Comparison of ENCODE assay signal across 27 cellular contexts in genomic region chr18:80145191-80145799, GRCh38. TPM values are rescaled to one million over a fixed set of nuclear protein-coding genes. Genes with fewer than 3 reads are reported as not detected.
DNase-seq lines count a peak whose midpoint lies in the region; ATAC-seq and TF ChIP-seq lines count a peak whose summit lies in the region.
"Had no signal": no experiment of that assay in that cellular context is flagged by ENCODE, and none has a peak within 500 bp of the region (broad histone marks: within the 10 kb centered on the region; RNA-seq: fewer than 3 reads in every experiment).

No MANE protein-coding gene starts in this region.

- no peaks in the 10 kb centered on the region for H3K9me3 Mint-ChIP-seq in Calu3 (ENCODE audit: low read depth, unreplicated experiment)
- H3K9me3 Mint-ChIP-seq: activated naive CD8-positive, alpha-beta T cell treated with anti-CD3 and anti-CD28 coated beads, Interleukin-2, amount 10 ng/mL, durations not matched to agents 7 days and 5 days had no signal

- 72% methylated on average over 5 of the region's 5 CpGs for WGBS in esophagus muscularis mucosa
- 50 to 56% methylated on average over 5 of the region's 5 CpGs for WGBS in transverse colon (ENCODE audit: low coverage in 1 of 2), 2 donors

- in situ Hi-C loops in transverse colon (cut with MboI; ENCODE audit: low pct_ligation_motif_present in 1 of 4, low pct_unique_long_range_greater_than_20kb in 1 of 4, low sequenced_read_pairs in 3 of 4), result no loop called here

- H3K27ac ChIP-seq in esophagus muscularis mucosa (replicated peaks in 1 of 4) (no peak overlapping the region), transverse colon (peak overlapping the region in 1 of 4 donors; percentile 50)
- H3K27ac ChIP-seq: epithelial cell of prostate, heart right ventricle, pancreas, tibial artery had no signal

- no peaks in the 10 kb centered on the region for H3K27me3 Mint-ChIP-seq in Calu3 (ENCODE audit: unreplicated experiment)
- H3K27me3 Mint-ChIP-seq: T-helper 17 cell had no signal

- CTCF ChIA-PET in Calu3 (lab: Charles Lee), result no interaction called here

- H3K36me3 Mint-ChIP-seq in Calu3 (ENCODE audit: insufficient read depth, unreplicated experiment), result peaks cover 15% of the 10 kb centered on the region

- no peaks in the 10 kb centered on the region for H3K9me3 ChIP-seq in adipocyte (ENCODE audit: control insufficient read depth, low read length)
- H3K9me3 ChIP-seq in esophagus muscularis mucosa, result no peaks in the 10 kb centered on the region
- H3K9me3 ChIP-seq in transverse colon, result no peaks in the 10 kb centered on the region
- H3K9me3 ChIP-seq: heart right ventricle, pancreas, tibial artery had no signal

- BruUV-seq in Calu3 (replicated peaks; lab: Mats Ljungman, UMichigan), result no TSS peak

- no peak for TF ChIP-seq EP300 in esophagus muscularis mucosa (IDR thresholded peaks at IDR 0.05)
- no peak for TF ChIP-seq EP300 in transverse colon (IDR thresholded peaks at IDR 0.05; ENCODE audit: low read depth)

- H3K27me3 ChIP-seq in adipocyte (replicated peaks; ENCODE audit: control insufficient read depth, insufficient read depth, low read length) (no peaks in the 10 kb centered on the region), esophagus muscularis mucosa (no peaks in the 10 kb centered on the region), transverse colon (no peaks in the 10 kb centered on the region)
- H3K27me3 ChIP-seq: heart right ventricle, pancreas, tibial artery had no signal

- TF ChIP-seq POLR2A in esophagus muscularis mucosa (IDR thresholded peaks at IDR 0.05; ENCODE audit: low read depth) (no peak), transverse colon (IDR thresholded peaks at IDR 0.05) (no peak)

- no peak for TF ChIP-seq CTCF in esophagus muscularis mucosa (IDR thresholded peaks at IDR 0.05)
- no peak for TF ChIP-seq CTCF in transverse colon (IDR thresholded peaks at IDR 0.05)
- TF ChIP-seq CTCF in Calu3 (IDR thresholded peaks at IDR 0.05; ENCODE audit: unreplicated experiment), result no peak

- H3K9ac ChIP-seq in adipocyte (ENCODE audit: low read length), result no peak overlapping the region

- H3K4me1 Mint-ChIP-seq in Calu3 (ENCODE audit: low read depth, unreplicated experiment), result no peaks in the 10 kb centered on the region

- H3K4me3 Mint-ChIP-seq in Calu3 (ENCODE audit: low read depth, unreplicated experiment), result no peak overlapping the region
- H3K4me3 Mint-ChIP-seq: activated CD8-positive, alpha-beta T cell treated with anti-CD3 and anti-CD28 coated beads, Interleukin-2, amount 10 ng/mL, durations not matched to agents 7 days and 5 days; activated naive CD8-positive, alpha-beta T cell treated with anti-CD3 and anti-CD28 coated beads, Interleukin-2, amount 10 ng/mL, durations not matched to agents 7 days and 5 days; T-helper 17 cell had no signal

- ATAC-seq in GM19324 (IDR thresholded peaks at IDR 0.05; ENCODE audit: low FRiP score, unreplicated experiment), result no peak
- ATAC-seq: activated CD8-positive, alpha-beta T cell treated with anti-CD3 and anti-CD28 coated beads, Interleukin-2, amount 10 ng/mL, durations not matched to agents 7 days and 5 days; heart right ventricle; left cardiac atrium; pancreas; SK-N-SH treated with all-trans-retinoic acid at 6 μM for 48 hours; T-helper 17 cell had no signal

- peak; percentile 34 for DNase-seq in NCI-H345 (lab: John Stamatoyannopoulos, UW)
- DNase-seq in NCI-H345 treated with DMSO at 0.1 percent for 48 hours (lab: John Stamatoyannopoulos, UW; ENCODE audit: unreplicated experiment), result no peak
- peak; percentile 27 for DNase-seq in adipocyte (ENCODE audit: low read depth)
- DNase-seq in esophagus muscularis mucosa (ENCODE audit: extremely low spot score), result peak; percentile 10
- DNase-seq in transverse colon, result peak; percentile 29
- DNase-seq in MV-4-11 (lab: John Stamatoyannopoulos, UW), result no peak
- DNase-seq in Calu3, result no peak
- DNase-seq: activated CD4-positive, alpha-beta T cell treated with anti-CD3 and anti-CD28 coated beads for 1 hour; activated CD8-positive, alpha-beta T cell treated with anti-CD3 and anti-CD28 coated beads, Interleukin-2, amount 10 ng/mL, durations not matched to agents 7 days and 5 days; activated effector memory CD4-positive, alpha-beta T cell treated with anti-CD3 and anti-CD28 coated beads, Interleukin-2, amount 50 U/mL, for 16 hours; activated naive CD8-positive, alpha-beta T cell treated with anti-CD3 and anti-CD28 coated beads, Interleukin-2, amount 10 ng/mL, durations not matched to agents 7 days and 5 days; DMS79 treated with DMSO at 0.1 percent for 48 hours; foreskin melanocyte; GF-D8; HCEC 1CT; heart right ventricle; left cardiac atrium; mammary epithelial cell; NCI-H1930; NCI-H226; pancreas; stimulated activated CD4-positive, alpha-beta T cell treated with anti-CD3 and anti-CD28 coated beads, Interleukin-2, amount 100 ng/mL, for 24 hours; T-helper 17 cell; tibial artery had no signal

- H3K27ac Mint-ChIP-seq in Calu3 (ENCODE audit: unreplicated experiment), result no peak overlapping the region
- H3K27ac Mint-ChIP-seq: activated CD8-positive, alpha-beta T cell treated with anti-CD3 and anti-CD28 coated beads, Interleukin-2, amount 10 ng/mL, durations not matched to agents 7 days and 5 days; activated naive CD8-positive, alpha-beta T cell treated with anti-CD3 and anti-CD28 coated beads, Interleukin-2, amount 10 ng/mL, durations not matched to agents 7 days and 5 days; T-helper 17 cell had no signal

- H3K4me1 ChIP-seq in adipocyte (ENCODE audit: control insufficient read depth, insufficient read depth, low read length) (peaks cover 18% of the 10 kb centered on the region), esophagus muscularis mucosa (peaks cover 0 to 22% (median 12%) of the 10 kb centered on the region in 4 donors), transverse colon (peaks cover 0 to 33% (median 5%) of the 10 kb centered on the region in 4 donors)

- no peak overlapping the region for H3K4me3 ChIP-seq in adipocyte (ENCODE audit: low read length)
- no peak overlapping the region for H3K4me3 ChIP-seq in esophagus muscularis mucosa
- H3K4me3 ChIP-seq in transverse colon, result no peak overlapping the region
- H3K4me3 ChIP-seq: heart right ventricle, pancreas, tibial artery had no signal

- H3K36me3 ChIP-seq in adipocyte (ENCODE audit: control insufficient read depth, insufficient read depth, low read length, severe bottlenecking) (no peaks in the 10 kb centered on the region), esophagus muscularis mucosa (peaks cover 0 to 6% (median 2%) of the 10 kb centered on the region in 4 donors), transverse colon (no peaks in the 10 kb centered on the region)
- H3K36me3 ChIP-seq: pancreas had no signal

- intact Hi-C loops in esophagus muscularis mucosa (cut with DNase I), result loop anchor here (5.0 kb wide), 1 partner anchor 33 kb away; no protein-coding TSS in a partner anchor
- intact Hi-C loops in transverse colon (cut with DNase I; ENCODE audit: low total_unique reads), result no loop called here
- intact Hi-C loops in Calu3 (cut with micrococcal nuclease; ENCODE audit: unreplicated experiment), result loop anchor here (10.0 kb wide), 1 partner anchor 110 kb away; the partner anchor contains the start of gene RBFA

RNA-seq across cellular contexts. Expression of gene ADNP2, which starts 36.2 kb away (rescaled TPM):
- 10 to 100 TPM; 17.1 to 18.9 (median 17.3) TPM for total RNA-seq in esophagus muscularis mucosa
- 10 to 100 TPM; 16.0 to 30.1 (median 22.3) TPM for total RNA-seq in transverse colon
- 13.8 and 14.3 TPM in 2 replicates for total RNA-seq in Calu3 (2022)

Comparison
In these comparisons a context has a peak if more than half of its experiments do, and no peak if none do; other contexts are left out.
1. DNase-seq: peak in NCI-H345 (single experiment), adipocyte (single experiment), esophagus muscularis mucosa (single experiment) and transverse colon (single experiment); none in NCI-H345 treated with DMSO at 0.1 percent for 48 hours (single experiment), MV-4-11 (single experiment) and Calu3 (single experiment).